8 cellular contexts compared by ENCODE assay signal in the genomic region with DNA sequence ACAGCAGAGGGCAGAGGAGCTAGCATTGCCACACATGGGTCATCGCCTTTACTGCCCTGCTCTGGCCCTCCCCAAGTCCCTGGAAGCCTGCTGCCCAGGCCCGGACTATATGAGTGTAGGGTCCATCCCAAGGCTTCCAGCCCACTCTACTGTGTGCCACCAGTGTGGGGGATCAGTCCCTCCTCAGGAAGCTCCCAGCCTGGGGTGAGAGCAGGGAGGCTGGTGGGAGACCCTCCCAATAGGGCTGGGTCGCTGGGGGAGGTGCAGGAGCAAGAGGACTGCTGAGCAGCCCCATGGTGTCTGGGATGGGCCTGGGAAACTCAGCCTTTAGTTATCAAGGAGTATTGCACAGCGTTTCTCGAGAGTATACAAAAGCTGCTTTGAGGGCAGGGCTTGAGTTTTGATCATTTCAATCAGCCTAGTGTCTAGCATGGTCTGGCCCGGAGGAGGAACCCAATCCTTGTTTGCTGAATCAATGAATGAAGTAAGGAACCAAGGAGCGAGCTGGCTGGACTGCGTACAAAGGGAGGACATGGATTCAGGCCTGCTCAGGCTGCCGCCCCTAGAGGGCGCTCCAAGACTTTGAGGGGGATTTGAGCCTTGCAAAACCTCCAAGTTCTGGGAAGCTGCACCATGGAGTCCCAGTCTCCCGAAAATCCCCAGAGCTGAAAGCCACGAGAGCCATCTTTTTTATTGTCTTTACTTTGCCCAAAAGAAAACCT.
DNase-seq lines count a peak whose midpoint lies in the region; ATAC-seq and TF ChIP-seq lines count a peak whose summit lies in the region.

No MANE protein-coding gene starts in this region.

- intact Hi-C loops in sciatic nerve (cut with DNase I), result no loop called here

- H3K27ac ChIP-seq in SK-N-SH (ENCODE audit: low read depth in 2 of 2, low read length in 1 of 2), result peak overlapping the region; percentile 51 to 100

- ATAC-seq in sciatic nerve (peak; percentile 74), GM21423 (IDR thresholded peaks at IDR 0.05; ENCODE audit: unreplicated experiment) (no peak), HG02970 (IDR thresholded peaks at IDR 0.05; ENCODE audit: low FRiP score, unreplicated experiment) (no peak)

- POLR2A ChIA-PET in SK-N-SH (lab: Yijun Ruan, JAX), result interaction anchor here (0.5 kb wide), 1 partner anchor 610 kb away, joined by 3 read pairs; no protein-coding TSS in a partner anchor

- no peaks in the 10 kb centered on the region for H3K9me2 ChIP-seq in SK-N-SH

- no peaks in the 10 kb centered on the region for H3K9me3 ChIP-seq in SK-N-SH

- CTCF ChIA-PET in SK-N-SH (lab: Yijun Ruan, JAX), result interaction anchor here (0.5 to 19.2 kb wide), 124 partner anchors 9 to 1357 kb away, joined by 3 to 488 read pairs (median 4); a partner anchor contains a TSS

- in situ Hi-C loops in astrocyte of the spinal cord (cut with HindIII; ENCODE audit: low sequenced_read_pairs), result no loop called here

- peak; percentile 94 for TF ChIP-seq CTCF in GM06990 (IDR thresholded peaks at IDR 0.05; ENCODE audit: insufficient read depth, low read length, poor library complexity, severe bottlenecking)
- peak; percentile 99 for TF ChIP-seq CTCF in SK-N-SH (IDR thresholded peaks at IDR 0.05)
- peak; percentile 98 for TF ChIP-seq CTCF in astrocyte of the spinal cord (IDR thresholded peaks at IDR 0.05; ENCODE audit: low read depth, low read length)

- peaks cover 58% of the 10 kb centered on the region for H3F3A ChIP-seq in SK-N-SH (replicated peaks; ENCODE audit: insufficient read depth)

- no peak for TF ChIP-seq EP300 in SK-N-SH (IDR thresholded peaks at IDR 0.05; ENCODE audit: borderline replicate concordance in 1 of 2, low read depth in 1 of 2, low read length in 1 of 2)

- peak overlapping the region; percentile 99 for H3K9ac ChIP-seq in SK-N-SH

- 11% methylated on average over 10 of the region's 12 CpGs for WGBS in SK-N-SH (ENCODE audit: low lambda C conversion rate)

- peak overlapping the region; percentile 96 for H3K4me2 ChIP-seq in SK-N-SH

- no peaks in the 10 kb centered on the region; the same call in 1 of the 2 replicates for H3K27me3 ChIP-seq in GM06990 (replicated peaks; ENCODE audit: control insufficient read depth, insufficient read depth, low read length)
- H3K27me3 ChIP-seq in SK-N-SH (ENCODE audit: insufficient read depth), result no peaks in the 10 kb centered on the region

- peak; percentile 96 for TF ChIP-seq RAD21 in SK-N-SH (IDR thresholded peaks at IDR 0.05; ENCODE audit: low read length)

- peaks cover 25 to 39% of the 10 kb centered on the region in 2 experiments for H3K4me1 ChIP-seq in SK-N-SH (ENCODE audit: control insufficient read depth in 1 of 2, insufficient read depth in 2 of 2, low read depth in 1 of 2, low read length in 1 of 2)

- no peak overlapping the region for H3K4me3 ChIP-seq in GM06990 (replicated peaks; ENCODE audit: low read depth, low read length)
- H3K4me3 ChIP-seq in SK-N-SH (ENCODE audit: low read depth in 2 of 2, low read length in 1 of 2), result no peak overlapping the region; a peak in 2 of 4 replicates
- no peak overlapping the region for H3K4me3 ChIP-seq in astrocyte of the spinal cord (ENCODE audit: low read depth, low read length)

- H2AFZ ChIP-seq in SK-N-SH (ENCODE audit: low read depth), result peak overlapping the region; percentile 12; the same call in 1 of the 2 replicates

- H3K79me2 ChIP-seq in SK-N-SH (ENCODE audit: insufficient read depth), result peaks cover 14% of the 10 kb centered on the region

- H3K36me3 ChIP-seq in GM06990 (ENCODE audit: control insufficient read depth, insufficient read depth, low read length), result no peaks in the 10 kb centered on the region
- no peaks in the 10 kb centered on the region for H3K36me3 ChIP-seq in SK-N-SH (replicated peaks in 1 of 2; ENCODE audit: control insufficient read depth in 1 of 2, insufficient read depth in 2 of 2, low read length in 1 of 2)

- no peaks in the 10 kb centered on the region for H4K20me1 ChIP-seq in SK-N-SH (ENCODE audit: insufficient read depth)

- DNase-seq in GM06990 (ENCODE audit: extremely low read depth, insufficient read length) (no peak), NCI-H1092 (lab: John Stamatoyannopoulos, UW) (peak; percentile 95), SK-N-SH (peak; percentile 90), astrocyte of the spinal cord (ENCODE audit: low read depth, low spot score) (peak; percentile 96), hepatic stellate cell (ENCODE audit: low spot score) (peak; percentile 86), sciatic nerve (ENCODE audit: low spot score) (peak; percentile 94)

TF ChIP-seq in SK-N-SH, 30 proteins besides CTCF, POLR2A, EP300 and RAD21:
- TF ChIP-seq, protein P1, sequence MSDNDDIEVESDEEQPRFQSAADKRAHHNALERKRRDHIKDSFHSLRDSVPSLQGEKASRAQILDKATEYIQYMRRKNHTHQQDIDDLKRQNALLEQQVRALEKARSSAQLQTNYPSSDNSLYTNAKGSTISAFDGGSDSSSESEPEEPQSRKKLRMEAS (IDR thresholded peaks at IDR 0.05; ENCODE audit: low read depth), result 0 out of 2 replicates have a peak, but pooled peaks have one; percentile 19
- 0 out of 2 replicates have a peak, but pooled peaks have one; percentile 22 for TF ChIP-seq RCOR1 (IDR thresholded peaks at IDR 0.05; ENCODE audit: low read length)
- TF ChIP-seq SMC3 (IDR thresholded peaks at IDR 0.05; ENCODE audit: low read depth, low read length), result peak; percentile 86
- no peak for TF ChIP-seq POLR2AphosphoS5 (IDR thresholded peaks at IDR 0.05; ENCODE audit: low read depth, low read length)
- TF ChIP-seq, protein P2, sequence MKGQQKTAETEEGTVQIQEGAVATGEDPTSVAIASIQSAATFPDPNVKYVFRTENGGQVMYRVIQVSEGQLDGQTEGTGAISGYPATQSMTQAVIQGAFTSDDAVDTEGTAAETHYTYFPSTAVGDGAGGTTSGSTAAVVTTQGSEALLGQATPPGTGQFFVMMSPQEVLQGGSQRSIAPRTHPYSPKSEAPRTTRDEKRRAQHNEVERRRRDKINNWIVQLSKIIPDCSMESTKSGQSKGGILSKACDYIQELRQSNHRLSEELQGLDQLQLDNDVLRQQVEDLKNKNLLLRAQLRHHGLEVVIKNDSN (IDR thresholded peaks at IDR 0.05; ENCODE audit: borderline replicate concordance, low read depth), result no peak
- peak; percentile 57; the same call in 1 of the 2 replicates for TF ChIP-seq YY1 (IDR thresholded peaks at IDR 0.05; ENCODE audit: low read depth)
- peak; percentile 20; the same call in 1 of the 2 replicates for TF ChIP-seq TAF1 (IDR thresholded peaks at IDR 0.05; ENCODE audit: borderline replicate concordance, low read depth, low read length)
- no peak for TF ChIP-seq MXI1 (IDR thresholded peaks at IDR 0.05; ENCODE audit: low read depth, low read length)
- no peak for TF ChIP-seq GATA2 (CRISPR knock-in tag; IDR thresholded peaks at IDR 0.05)
